Comparison of ENCODE assay signal across 9 cellular contexts in the genomic region with DNA sequence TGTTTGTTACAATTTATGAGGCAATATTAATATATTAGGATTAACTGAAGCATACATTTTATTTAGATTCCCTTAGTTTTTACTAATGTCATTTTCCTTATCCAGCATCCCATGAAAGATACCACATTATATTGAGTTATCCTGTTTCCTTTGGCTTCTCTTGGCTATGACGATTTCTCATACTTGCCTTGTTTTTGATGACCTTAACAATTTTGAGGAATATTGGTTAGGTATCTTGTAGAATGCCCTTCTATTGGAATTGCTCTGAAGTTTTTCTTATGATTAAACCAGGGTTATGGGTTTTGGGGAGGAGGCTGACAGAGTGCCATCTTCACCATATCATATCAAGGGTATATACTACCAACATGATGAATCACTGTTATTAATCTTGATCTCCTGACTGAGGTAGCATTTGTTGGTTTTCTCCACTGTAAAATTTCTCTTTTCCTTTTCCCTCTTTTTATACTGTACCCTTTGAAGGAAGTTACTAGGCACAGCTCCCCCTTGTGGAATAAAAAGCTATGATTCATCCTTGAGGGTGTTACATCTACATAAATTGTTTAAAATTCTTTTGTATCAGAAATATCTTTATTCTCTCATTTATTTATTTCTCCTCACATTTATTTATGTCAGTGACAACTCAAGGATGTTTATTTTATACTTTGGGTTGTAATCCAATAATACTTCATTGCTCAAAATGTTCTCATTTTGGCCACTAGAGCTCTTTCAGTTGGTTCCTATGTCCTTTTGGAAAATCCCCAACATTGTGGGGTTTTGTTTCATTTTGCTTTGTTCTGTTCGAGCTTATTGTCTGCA.
DNase-seq lines count a peak whose midpoint lies in the region; ATAC-seq lines count a peak whose summit lies in the region.
"Had no signal": no experiment of that assay in that cellular context is flagged by ENCODE, and none has a peak within 500 bp of the region (broad histone marks: within the 10 kb centered on the region; RNA-seq: fewer than 3 reads in every experiment).

No MANE protein-coding gene starts in this region.

- no peak overlapping the region for H3K27ac ChIP-seq in substantia nigra (ENCODE audit: low read depth, low read length, poor library complexity, severe bottlenecking)

- DNase-seq in DMS53 treated with DMSO at 0.1 percent for 48 hours (lab: John Stamatoyannopoulos, UW; ENCODE audit: unreplicated experiment) (peak; percentile 12), RPMI8226 (peak; percentile 17), globus pallidus (ENCODE audit: low spot score) (peak; percentile 22), NCI-H1694 (lab: John Stamatoyannopoulos, UW) (no peak), substantia nigra (lab: John Stamatoyannopoulos, UW) (no peak)

- ATAC-seq in GM21717 (IDR thresholded peaks at IDR 0.05; ENCODE audit: unreplicated experiment) (peak; percentile 58), GM18909 (IDR thresholded peaks at IDR 0.05; ENCODE audit: poor library complexity, unreplicated experiment) (no peak), HG03196 (IDR thresholded peaks at IDR 0.05; ENCODE audit: unreplicated experiment) (no peak)
- ATAC-seq: K562 had no signal

Comparison
In these comparisons a context has a peak if more than half of its experiments do, and no peak if none do; other contexts are left out.
1. DNase-seq: peak in DMS53 treated with DMSO at 0.1 percent for 48 hours (single experiment), RPMI8226 (single experiment) and globus pallidus (single experiment); none in NCI-H1694 (single experiment) and substantia nigra (0 of 49).